ENCODE assay signal across 6 cellular contexts in the genomic region with DNA sequence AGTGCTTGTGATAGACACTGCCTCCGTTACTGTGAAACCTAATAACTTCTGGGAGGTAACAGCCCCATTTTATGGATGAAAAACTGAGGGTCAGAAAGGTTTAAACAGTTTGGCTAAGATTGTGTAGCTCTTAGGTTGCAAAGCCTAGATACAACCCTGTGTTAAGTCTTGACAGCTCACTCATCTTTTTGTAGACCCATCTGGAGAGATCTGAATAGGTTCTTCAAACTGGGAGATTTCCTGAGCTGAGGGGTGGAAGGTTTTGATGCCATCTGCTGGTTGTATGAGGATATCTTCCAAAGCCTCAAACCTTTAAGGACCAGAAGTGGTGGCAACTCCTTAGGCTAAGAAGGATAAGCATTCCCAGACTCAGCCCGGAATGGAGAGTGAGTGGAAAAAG. TPM values are rescaled to one million over a fixed set of nuclear protein-coding genes. Genes with fewer than 3 reads are reported as not detected.
A peak's percentile ranks its signal among the peaks of the same experiment; 100 is the strongest.
DNase-seq lines count a peak whose midpoint lies in the region; TF ChIP-seq lines count a peak whose summit lies in the region.

No MANE protein-coding gene starts in this region.

- H3K27ac ChIP-seq in neural cell (ENCODE audit: low read length), result no peak overlapping the region

- TF ChIP-seq RAD21 in neural cell (conservative IDR thresholded peaks at IDR 0.05), result peak; percentile 56

- no peak overlapping the region for H2AFZ ChIP-seq in neural cell (ENCODE audit: low read depth, low read length)

- no peak overlapping the region for H3K9ac ChIP-seq in neural cell (ENCODE audit: low read length)

- H3K27me3 ChIP-seq in neural cell (ENCODE audit: insufficient read depth, low read depth, low read length), result no peaks in the 10 kb centered on the region

- H4K20me1 ChIP-seq in neural cell (ENCODE audit: insufficient read depth), result no peaks in the 10 kb centered on the region

- DNase-seq in GF-D8 (lab: John Stamatoyannopoulos, UW), result peak; percentile 17
- DNase-seq in M059J (ENCODE audit: low read depth), result peak; percentile 63
- peak; percentile 59 for DNase-seq in astrocyte of the hippocampus (ENCODE audit: low read depth, low spot score)
- DNase-seq in posterior cingulate gyrus, result no peak
- no peak for DNase-seq in activated naive CD4-positive, alpha-beta T cell treated with Interleukin-2 at 50 U/mL for 16 hours

- no peak overlapping the region for H3K4me2 ChIP-seq in neural cell (ENCODE audit: low read length)

- peak; percentile 62 for TF ChIP-seq CTCF in neural cell (IDR thresholded peaks at IDR 0.05; ENCODE audit: poor library complexity, severe bottlenecking)

- no peak for TF ChIP-seq EP300 in neural cell (conservative IDR thresholded peaks at IDR 0.05; ENCODE audit: poor library complexity, severe bottlenecking)

- no peaks in the 10 kb centered on the region for H3K9me3 ChIP-seq in neural cell (ENCODE audit: low read length)

- H3K9me2 ChIP-seq in neural cell (ENCODE audit: insufficient read depth, low read length), result no peaks in the 10 kb centered on the region

- intact Hi-C loops in posterior cingulate gyrus (cut with DNase I), result loop anchor here (5.0 kb wide), 1 partner anchor 184 kb away; no protein-coding TSS in a partner anchor

- no peaks in the 10 kb centered on the region for H3F3A ChIP-seq in neural cell (ENCODE audit: insufficient read depth, low read length, poor library complexity, severe bottlenecking)

- no peak overlapping the region for H3K4me3 ChIP-seq in neural cell (ENCODE audit: low read length)

- peaks cover 36% of the 10 kb centered on the region for H3K79me2 ChIP-seq in neural cell (replicated peaks; ENCODE audit: insufficient read depth, low read length)

- no peaks in the 10 kb centered on the region for H3K36me3 ChIP-seq in neural cell (ENCODE audit: insufficient read depth, low read length)

TF ChIP-seq in neural cell, 6 proteins besides CTCF, POLR2A, EP300 and RAD21:
- TF ChIP-seq TAF1 (IDR thresholded peaks at IDR 0.05; ENCODE audit: low read depth) (no peak), SMC3 (conservative IDR thresholded peaks at IDR 0.05; ENCODE audit: poor library complexity) (peak; percentile 72)
TF ChIP-seq in neural cell: peak in this region for 1.

RNA-seq across cellular contexts. Expression of gene YPEL4, which starts 8.3 kb away (rescaled TPM):
- 0.25 and 0.79 TPM in 2 replicates for total RNA-seq in M059J (2014; rRNA removed; shearing (Covaris generic))
- 18.4 and 19.8 TPM in 2 replicates for polyA plus RNA-seq in neural cell
- polyA minus RNA-seq in neural cell, result 3.9 and 5.6 TPM in 2 replicates

RNA-seq across cellular contexts. Expression of gene CLP1, which starts 16.1 kb away (rescaled TPM):
- 18.4 and 30.7 TPM in 2 replicates for total RNA-seq in M059J (2014; rRNA removed; shearing (Covaris generic))
- 18.2 and 22.7 TPM in 2 replicates for polyA plus RNA-seq in neural cell
- 23.5 and 25.8 TPM in 2 replicates for polyA minus RNA-seq in neural cell

RNA-seq across cellular contexts. Expression of gene ZDHHC5, which starts 26.5 kb away (rescaled TPM):
- 37.4 and 50.8 TPM in 2 replicates for total RNA-seq in M059J (2014; rRNA removed; shearing (Covaris generic))
- polyA plus RNA-seq in neural cell, result 15.8 and 17.4 TPM in 2 replicates
- polyA minus RNA-seq in neural cell, result 36.7 and 40.4 TPM in 2 replicates

RNA-seq across cellular contexts. Expression of gene SERPING1, which starts 43.9 kb away (rescaled TPM):
- 13.0 and 17.0 TPM in 2 replicates for total RNA-seq in M059J (2014; rRNA removed; shearing (Covaris generic))
- polyA plus RNA-seq in neural cell, result 0.22 TPM in 1 of 2 replicates, not detected in the other
- polyA minus RNA-seq in neural cell, result 0.49 TPM in 1 of 2 replicates, not detected in the other

Comparison
In these comparisons a context has a peak if more than half of its experiments do, and no peak if none do; other contexts are left out.
1. DNase-seq: peak in GF-D8 (single experiment), M059J (single experiment) and astrocyte of the hippocampus (single experiment); none in posterior cingulate gyrus (0 of 10) and activated naive CD4-positive, alpha-beta T cell treated with Interleukin-2 at 50 U/mL for 16 hours (single experiment).